In the genomic region with DNA sequence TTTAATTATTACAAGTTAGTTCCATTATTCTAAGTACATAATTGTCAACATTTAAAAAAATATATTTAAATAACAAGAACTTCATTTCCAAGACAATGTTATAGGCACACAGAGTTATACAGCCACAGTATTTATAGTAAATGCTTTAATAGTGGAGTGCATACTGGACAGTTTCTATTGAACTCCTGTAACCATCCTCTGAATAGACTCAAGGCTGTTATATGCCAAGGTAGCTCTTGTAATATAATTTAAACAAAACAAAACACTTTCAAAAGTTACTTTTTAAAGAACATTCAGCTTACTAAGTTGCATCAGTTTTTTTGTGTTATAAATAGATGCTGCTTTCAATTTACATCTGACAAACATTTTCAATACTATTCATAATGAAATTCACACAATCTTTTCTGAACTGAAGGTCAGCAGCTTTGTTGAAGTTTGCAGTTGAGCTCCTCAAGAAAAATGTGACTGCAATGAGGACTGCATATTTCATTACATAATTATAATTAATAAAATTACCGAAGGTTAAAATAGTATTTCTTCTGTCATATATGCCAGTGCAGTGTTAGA, we compare ENCODE assay signal across 21 cellular contexts.
"Had no signal": no experiment of that assay in that cellular context is flagged by ENCODE, and none has a peak within 500 bp of the region (broad histone marks: within the 10 kb centered on the region; RNA-seq: fewer than 3 reads in every experiment).

No MANE protein-coding gene starts in this region.

- H3K36me3 ChIP-seq: esophagus squamous epithelium, gastroesophageal sphincter, thoracic aorta, vagina had no signal

- H3K9me3 ChIP-seq: esophagus squamous epithelium, thoracic aorta, vagina had no signal

- H3K27ac ChIP-seq: esophagus squamous epithelium, gastroesophageal sphincter, thoracic aorta, vagina, VCaP had no signal

- DNase-seq: activated CD4-positive, alpha-beta memory T cell treated with anti-CD3 and anti-CD28 coated beads, Interleukin-2, amount 10 ng/mL, durations not matched to agents 7 days and 5 days; activated CD4-positive, alpha-beta T cell treated with anti-CD3 and anti-CD28 coated beads, Interleukin-2, amount 10 ng/mL, durations not matched to agents 24 days and 14 days; activated effector memory CD4-positive, alpha-beta T cell treated with Interleukin-2 at 50 U/mL for 16 hours; activated naive CD4-positive, alpha-beta T cell treated with anti-CD3 and anti-CD28 coated beads, Interleukin-2, amount 10 ng/mL, durations not matched to agents 7 days and 5 days; activated naive CD8-positive, alpha-beta T cell treated with anti-CD3 and anti-CD28 coated beads, Interleukin-2, amount 50 U/mL, for 24 hours; activated T-cell treated with anti-CD3 and anti-CD28 coated beads, Interleukin-2, amount 50 U/mL, for 72 hours; cerebellar nuclear complex; cortex of kidney; endodermal cell; esophagus squamous epithelium; head of caudate nucleus; retina; stimulated activated CD4-positive, alpha-beta T cell treated with anti-CD3 and anti-CD28 coated beads, Interleukin-4, amount 100 ng/mL, for 1 hour; stimulated activated naive CD4-positive, alpha-beta T cell had no signal

- H3K4me1 ChIP-seq: esophagus squamous epithelium, gastroesophageal sphincter, vagina had no signal

- H3K27me3 ChIP-seq: esophagus squamous epithelium, gastroesophageal sphincter, vagina had no signal

- H3K4me3 ChIP-seq: esophagus squamous epithelium, gastroesophageal sphincter, thoracic aorta, vagina had no signal

- FAIRE-seq: islet of Langerhans had no signal

- ATAC-seq: activated CD4-positive, CD25-positive, alpha-beta regulatory T cell treated with anti-CD3 and anti-CD28 coated beads, Interleukin-2, amount 50 U/mL, for 24 hours; activated naive CD8-positive, alpha-beta T cell treated with anti-CD3 and anti-CD28 coated beads, Interleukin-2, amount 50 U/mL, for 24 hours; activated T-cell treated with anti-CD3 and anti-CD28 coated beads, Interleukin-2, amount 50 U/mL, for 72 hours; gastroesophageal sphincter; natural killer cell treated with Interleukin-12 subunit alpha and Interleukin-12 subunit beta and Interleukin-15 and Interleukin-18, amount 100 ng/mL, for 72 hours had no signal
